11 cellular contexts compared by ENCODE assay signal in genomic region chr5:87122171-87122977, GRCh38.
DNase-seq lines count a peak whose midpoint lies in the region; ATAC-seq and TF ChIP-seq lines count a peak whose summit lies in the region.
"Had no signal": no experiment of that assay in that cellular context is flagged by ENCODE, and none has a peak within 500 bp of the region (broad histone marks: within the 10 kb centered on the region; RNA-seq: fewer than 3 reads in every experiment).

No MANE protein-coding gene starts in this region.

- CTCF ChIA-PET in CD4-positive, alpha-beta T cell (lab: Charles Lee), result no interaction called here
- CTCF ChIA-PET in activated CD8-positive, alpha-beta T cell treated with anti-CD3 and anti-CD28 coated beads, Interleukin-2, amount 10 ng/mL, durations not matched to agents 7 days and 5 days (lab: Charles Lee), result interaction anchor here (0.8 to 1.6 kb wide), 5 partner anchors 14 to 278 kb away, joined by 3 read pairs; no protein-coding TSS in a partner anchor

- no peak for ATAC-seq in CD4-positive, alpha-beta T cell (ENCODE audit: poor library complexity)
- ATAC-seq in HG03432 (IDR thresholded peaks at IDR 0.05; ENCODE audit: unreplicated experiment) (peak; percentile 11), GM21717 (IDR thresholded peaks at IDR 0.05; ENCODE audit: unreplicated experiment) (no peak), GM21526 (IDR thresholded peaks at IDR 0.05; ENCODE audit: low FRiP score, unreplicated experiment) (no peak)
- ATAC-seq in activated CD8-positive, alpha-beta T cell treated with anti-CD3 and anti-CD28 coated beads, Interleukin-2, amount 10 ng/mL, durations not matched to agents 7 days and 5 days, result peak; percentile 5

- H3K36me3 ChIP-seq in mucosa of rectum (ENCODE audit: control insufficient read depth in 2 of 2, insufficient read depth in 2 of 2, low read length in 2 of 2), result no peaks in the 10 kb centered on the region
- H3K36me3 ChIP-seq: HAP-1, transverse colon had no signal

- no peaks in the 10 kb centered on the region for H3K9me3 Mint-ChIP-seq in CD4-positive, alpha-beta T cell
- H3K9me3 Mint-ChIP-seq in activated CD8-positive, alpha-beta T cell treated with anti-CD3 and anti-CD28 coated beads, Interleukin-2, amount 10 ng/mL, durations not matched to agents 7 days and 5 days (ENCODE audit: insufficient read depth), result peaks cover 4% of the 10 kb centered on the region
- H3K9me3 Mint-ChIP-seq in nephron progenitor cell, result no peaks in the 10 kb centered on the region

- TF ChIP-seq CTCF in CD4-positive, alpha-beta T cell (IDR thresholded peaks at IDR 0.05), result no peak
- no peak for TF ChIP-seq CTCF in nephron progenitor cell (IDR thresholded peaks at IDR 0.05)

- no peaks in the 10 kb centered on the region for H3K36me3 Mint-ChIP-seq in CD4-positive, alpha-beta T cell (ENCODE audit: low read depth)
- peaks cover 5% of the 10 kb centered on the region for H3K36me3 Mint-ChIP-seq in activated CD8-positive, alpha-beta T cell treated with anti-CD3 and anti-CD28 coated beads, Interleukin-2, amount 10 ng/mL, durations not matched to agents 7 days and 5 days (ENCODE audit: low read depth)
- H3K36me3 Mint-ChIP-seq in nephron progenitor cell (ENCODE audit: low read depth), result no peaks in the 10 kb centered on the region

- H3K4me1 Mint-ChIP-seq in CD4-positive, alpha-beta T cell (ENCODE audit: low read depth), result peaks cover 42% of the 10 kb centered on the region
- H3K4me1 Mint-ChIP-seq in activated CD8-positive, alpha-beta T cell treated with anti-CD3 and anti-CD28 coated beads, Interleukin-2, amount 10 ng/mL, durations not matched to agents 7 days and 5 days (ENCODE audit: low read depth), result peaks cover 57% of the 10 kb centered on the region
- no peaks in the 10 kb centered on the region for H3K4me1 Mint-ChIP-seq in nephron progenitor cell

- no peaks in the 10 kb centered on the region for H3K27me3 ChIP-seq in CD4-positive, alpha-beta T cell (ENCODE audit: control insufficient read depth, insufficient read depth, low read length)
- H3K27me3 ChIP-seq in mucosa of rectum (ENCODE audit: control insufficient read depth in 2 of 2, insufficient read depth in 2 of 2, low read length in 2 of 2), result no peaks in the 10 kb centered on the region
- H3K27me3 ChIP-seq: transverse colon had no signal

- H3K9ac ChIP-seq in mucosa of rectum (ENCODE audit: low read depth in 1 of 2, low read length in 2 of 2), result no peak overlapping the region

- H3K27ac ChIP-seq in CD4-positive, alpha-beta T cell (ENCODE audit: low read depth, low read length), result no peak overlapping the region
- peak overlapping the region; percentile 20 to 24 for H3K27ac ChIP-seq in mucosa of rectum (ENCODE audit: low read depth in 2 of 2, low read length in 2 of 2)

- peak overlapping the region; percentile 60 for H3K27ac Mint-ChIP-seq in CD4-positive, alpha-beta T cell
- H3K27ac Mint-ChIP-seq in activated CD8-positive, alpha-beta T cell treated with anti-CD3 and anti-CD28 coated beads, Interleukin-2, amount 10 ng/mL, durations not matched to agents 7 days and 5 days, result peak overlapping the region; percentile 85
- no peak overlapping the region for H3K27ac Mint-ChIP-seq in nephron progenitor cell

- peak overlapping the region; percentile 55 for H3K4me3 Mint-ChIP-seq in CD4-positive, alpha-beta T cell
- peak overlapping the region; percentile 27 for H3K4me3 Mint-ChIP-seq in activated CD8-positive, alpha-beta T cell treated with anti-CD3 and anti-CD28 coated beads, Interleukin-2, amount 10 ng/mL, durations not matched to agents 7 days and 5 days
- no peak overlapping the region for H3K4me3 Mint-ChIP-seq in nephron progenitor cell

- H3K4me3 ChIP-seq in mucosa of rectum (ENCODE audit: low read length in 2 of 2), result no peak overlapping the region
- H3K4me3 ChIP-seq: HAP-1, transverse colon had no signal

- POLR2A ChIA-PET in CD4-positive, alpha-beta T cell (lab: Charles Lee), result interaction anchor here (1.0 kb wide), 1 partner anchor 16 kb away, joined by 3 read pairs; no protein-coding TSS in a partner anchor
- POLR2A ChIA-PET in activated CD8-positive, alpha-beta T cell treated with anti-CD3 and anti-CD28 coated beads, Interleukin-2, amount 10 ng/mL, durations not matched to agents 7 days and 5 days (lab: Charles Lee), result interaction anchor here (0.6 to 1.0 kb wide), 2 partner anchors 73 to 139 kb away, joined by 3 read pairs; no protein-coding TSS in a partner anchor

- no peaks in the 10 kb centered on the region for H3K27me3 Mint-ChIP-seq in CD4-positive, alpha-beta T cell
- no peaks in the 10 kb centered on the region for H3K27me3 Mint-ChIP-seq in activated CD8-positive, alpha-beta T cell treated with anti-CD3 and anti-CD28 coated beads, Interleukin-2, amount 10 ng/mL, durations not matched to agents 7 days and 5 days (ENCODE audit: low read depth)
- no peaks in the 10 kb centered on the region for H3K27me3 Mint-ChIP-seq in nephron progenitor cell (ENCODE audit: low read depth, poor library complexity)

- H3K4me1 ChIP-seq in mucosa of rectum (ENCODE audit: control insufficient read depth in 2 of 2, insufficient read depth in 2 of 2, low read length in 2 of 2), result peaks cover 0 to 4% of the 10 kb centered on the region in 2 donors
- H3K4me1 ChIP-seq: HAP-1 had no signal

- no peaks in the 10 kb centered on the region for H3K9me3 ChIP-seq in CD4-positive, alpha-beta T cell (ENCODE audit: control insufficient read depth, low read length)
- no peaks in the 10 kb centered on the region for H3K9me3 ChIP-seq in mucosa of rectum (ENCODE audit: control insufficient read depth in 2 of 2, low read length in 2 of 2)
- H3K9me3 ChIP-seq: HAP-1, transverse colon had no signal

- intact Hi-C loops in CD4-positive, alpha-beta T cell (cut with DNase I, micrococcal nuclease), result loop anchor here in 1 of 2 experiments (5.0 kb wide), 1 partner anchor 145 kb away; the partner anchor contains the start of gene RASA1

- DNase-seq in CD4-positive, alpha-beta T cell, result no peak
- DNase-seq in activated CD8-positive, alpha-beta T cell treated with anti-CD3 and anti-CD28 coated beads, Interleukin-2, amount 10 ng/mL, durations not matched to agents 7 days and 5 days, result no peak
- DNase-seq in SHP77 (lab: John Stamatoyannopoulos, UW), result no peak
- no peak for DNase-seq in nephron progenitor cell
- DNase-seq: hippocampal formation, transverse colon had no signal

Comparison
In these comparisons a context has a peak if more than half of its experiments do, and no peak if none do; other contexts are left out.
1. ATAC-seq: peak in HG03432 (single experiment) and activated CD8-positive, alpha-beta T cell treated with anti-CD3 and anti-CD28 coated beads, Interleukin-2, amount 10 ng/mL, durations not matched to agents 7 days and 5 days (single experiment); none in CD4-positive, alpha-beta T cell (single experiment), GM21717 (single experiment) and GM21526 (single experiment).